20 cellular contexts compared by ENCODE assay signal in genomic region chr12:1107669-1108068, GRCh38.
"Had no signal": no experiment of that assay in that cellular context is flagged by ENCODE, and none has a peak within 500 bp of the region (broad histone marks: within the 10 kb centered on the region; RNA-seq: fewer than 3 reads in every experiment).

No MANE protein-coding gene starts in this region.

- H3K27ac ChIP-seq: brain microvascular endothelial cell, colonic mucosa had no signal

- H3K9me3 Mint-ChIP-seq: activated naive CD4-positive, alpha-beta T cell treated with anti-CD3 and anti-CD28 coated beads, Interleukin-2, amount 50 U/mL, for 72 hours; activated T-cell treated with anti-CD3 and anti-CD28 coated beads, Interleukin-2, amount 50 U/mL, for 4 hours; T-helper 1 cell treated with Interleukin-12 subunit alpha and Interleukin-12 subunit beta and Interleukin-4 antibody, amounts not matched to agents 30 μg/mL and 1 μg/mL, for 36 hours had no signal

- H3K4me3 ChIP-seq: colonic mucosa had no signal

- H3K4me3 Mint-ChIP-seq: activated CD8-positive, alpha-beta memory T cell treated with anti-CD3 and anti-CD28 coated beads, Interleukin-2, amount 10 ng/mL, durations not matched to agents 7 days and 5 days; activated T-cell treated with anti-CD3 and anti-CD28 coated beads, Interleukin-2, amount 50 U/mL, for 4 hours; T-helper 1 cell treated with Interleukin-12 subunit alpha and Interleukin-12 subunit beta and Interleukin-4 antibody, amounts not matched to agents 30 μg/mL and 1 μg/mL, for 36 hours had no signal

- H3K4me1 ChIP-seq: colonic mucosa had no signal

- H3K9me3 ChIP-seq: colonic mucosa had no signal

- H3K36me3 Mint-ChIP-seq: activated naive CD4-positive, alpha-beta T cell treated with anti-CD3 and anti-CD28 coated beads, Interleukin-2, amount 50 U/mL, for 72 hours had no signal

- H3K27ac Mint-ChIP-seq: activated CD8-positive, alpha-beta memory T cell treated with anti-CD3 and anti-CD28 coated beads, Interleukin-2, amount 10 ng/mL, durations not matched to agents 7 days and 5 days; activated naive CD4-positive, alpha-beta T cell treated with anti-CD3 and anti-CD28 coated beads, Interleukin-2, amount 50 U/mL, for 72 hours; T-helper 1 cell treated with Interleukin-12 subunit alpha and Interleukin-12 subunit beta and Interleukin-4 antibody, amounts not matched to agents 30 μg/mL and 1 μg/mL, for 36 hours had no signal

- H3K36me3 ChIP-seq: brain microvascular endothelial cell had no signal

- H3K27me3 ChIP-seq: brain microvascular endothelial cell, colonic mucosa had no signal

- DNase-seq: activated CD4-positive, alpha-beta T cell treated with anti-CD3 and anti-CD28 coated beads for 48 hours; activated CD4-positive, alpha-beta T cell treated with anti-CD3 and anti-CD28 coated beads, Interleukin-2, amount 50 U/mL, for 48 hours; activated CD8-positive, alpha-beta memory T cell treated with anti-CD3 and anti-CD28 coated beads, Interleukin-2, amount 10 ng/mL, durations not matched to agents 7 days and 5 days; activated effector memory CD4-positive, alpha-beta T cell treated with anti-CD3 and anti-CD28 coated beads, Interleukin-2, amount 50 U/mL, for 16 hours; activated naive CD4-positive, alpha-beta T cell treated with Interleukin-2 at 50 U/mL for 16 hours; activated T-cell treated with anti-CD3 and anti-CD28 coated beads, Interleukin-2, amount 50 U/mL, for 4 hours; brain microvascular endothelial cell; cerebellar nuclear complex; colonic mucosa; NCI-H1092; NCI-H1417; NCI-H1930; NCI-H2171; NCI-H226; NCI-H526; NCI-H774; PC-3; SHP77 treated with DMSO at 0.1 percent for 48 hours had no signal

- H3K27me3 Mint-ChIP-seq: activated CD8-positive, alpha-beta memory T cell treated with anti-CD3 and anti-CD28 coated beads, Interleukin-2, amount 10 ng/mL, durations not matched to agents 7 days and 5 days had no signal
